Comparison of ENCODE assay signal across 1 cellular context in the genomic region with DNA sequence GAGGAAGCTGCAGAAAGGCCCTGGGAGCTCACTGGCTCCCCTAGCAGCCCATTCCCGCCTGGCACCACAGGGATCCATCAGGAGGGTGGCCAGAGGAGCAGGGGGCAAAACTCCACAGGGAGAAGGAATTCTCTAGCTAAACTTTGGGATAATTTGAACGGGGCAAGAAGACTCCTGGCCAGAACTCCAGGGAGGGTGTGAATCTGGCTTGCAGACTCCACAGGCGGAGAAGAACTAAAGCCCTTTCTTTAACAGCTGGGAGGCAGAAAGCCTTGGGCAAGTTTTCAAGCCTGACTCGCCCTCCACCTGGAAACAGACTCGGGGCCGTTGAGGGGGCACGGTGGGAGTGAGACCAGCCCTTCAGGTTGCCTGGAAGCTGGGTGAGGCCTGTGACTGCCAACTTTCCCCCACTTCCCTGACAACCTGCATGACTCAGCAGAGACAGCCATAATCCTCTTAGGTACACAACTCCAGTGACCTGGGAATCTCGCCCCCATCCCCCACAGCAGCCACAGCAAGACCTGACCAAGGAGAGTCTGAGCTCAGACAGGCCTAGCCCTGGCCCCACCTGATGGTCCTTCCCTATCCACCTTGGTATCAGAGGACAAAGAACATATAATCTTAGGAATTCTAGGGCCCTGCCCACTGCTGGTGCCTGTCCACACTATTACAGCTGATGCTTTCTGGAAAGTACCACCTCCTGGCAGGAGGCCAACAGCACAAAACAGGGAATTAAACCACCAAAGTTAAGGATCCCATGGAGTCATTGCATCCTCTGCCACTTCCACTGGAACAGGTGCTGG.
TF ChIP-seq lines count a peak whose summit lies in the region.

No MANE protein-coding gene starts in this region.

TF ChIP-seq in HepG2, 621 proteins besides CTCF, POLR2A, EP300 and RAD21 (continued from another document and continues in another):
- TF ChIP-seq, protein P1, sequence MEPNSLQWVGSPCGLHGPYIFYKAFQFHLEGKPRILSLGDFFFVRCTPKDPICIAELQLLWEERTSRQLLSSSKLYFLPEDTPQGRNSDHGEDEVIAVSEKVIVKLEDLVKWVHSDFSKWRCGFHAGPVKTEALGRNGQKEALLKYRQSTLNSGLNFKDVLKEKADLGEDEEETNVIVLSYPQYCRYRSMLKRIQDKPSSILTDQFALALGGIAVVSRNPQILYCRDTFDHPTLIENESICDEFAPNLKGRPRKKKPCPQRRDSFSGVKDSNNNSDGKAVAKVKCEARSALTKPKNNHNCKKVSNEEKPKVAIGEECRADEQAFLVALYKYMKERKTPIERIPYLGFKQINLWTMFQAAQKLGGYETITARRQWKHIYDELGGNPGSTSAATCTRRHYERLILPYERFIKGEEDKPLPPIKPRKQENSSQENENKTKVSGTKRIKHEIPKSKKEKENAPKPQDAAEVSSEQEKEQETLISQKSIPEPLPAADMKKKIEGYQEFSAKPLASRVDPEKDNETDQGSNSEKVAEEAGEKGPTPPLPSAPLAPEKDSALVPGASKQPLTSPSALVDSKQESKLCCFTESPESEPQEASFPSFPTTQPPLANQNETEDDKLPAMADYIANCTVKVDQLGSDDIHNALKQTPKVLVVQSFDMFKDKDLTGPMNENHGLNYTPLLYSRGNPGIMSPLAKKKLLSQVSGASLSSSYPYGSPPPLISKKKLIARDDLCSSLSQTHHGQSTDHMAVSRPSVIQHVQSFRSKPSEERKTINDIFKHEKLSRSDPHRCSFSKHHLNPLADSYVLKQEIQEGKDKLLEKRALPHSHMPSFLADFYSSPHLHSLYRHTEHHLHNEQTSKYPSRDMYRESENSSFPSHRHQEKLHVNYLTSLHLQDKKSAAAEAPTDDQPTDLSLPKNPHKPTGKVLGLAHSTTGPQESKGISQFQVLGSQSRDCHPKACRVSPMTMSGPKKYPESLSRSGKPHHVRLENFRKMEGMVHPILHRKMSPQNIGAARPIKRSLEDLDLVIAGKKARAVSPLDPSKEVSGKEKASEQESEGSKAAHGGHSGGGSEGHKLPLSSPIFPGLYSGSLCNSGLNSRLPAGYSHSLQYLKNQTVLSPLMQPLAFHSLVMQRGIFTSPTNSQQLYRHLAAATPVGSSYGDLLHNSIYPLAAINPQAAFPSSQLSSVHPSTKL (CRISPR knock-in tag; IDR thresholded peaks at IDR 0.05), result peak; percentile 61
- TF ChIP-seq, protein P2, sequence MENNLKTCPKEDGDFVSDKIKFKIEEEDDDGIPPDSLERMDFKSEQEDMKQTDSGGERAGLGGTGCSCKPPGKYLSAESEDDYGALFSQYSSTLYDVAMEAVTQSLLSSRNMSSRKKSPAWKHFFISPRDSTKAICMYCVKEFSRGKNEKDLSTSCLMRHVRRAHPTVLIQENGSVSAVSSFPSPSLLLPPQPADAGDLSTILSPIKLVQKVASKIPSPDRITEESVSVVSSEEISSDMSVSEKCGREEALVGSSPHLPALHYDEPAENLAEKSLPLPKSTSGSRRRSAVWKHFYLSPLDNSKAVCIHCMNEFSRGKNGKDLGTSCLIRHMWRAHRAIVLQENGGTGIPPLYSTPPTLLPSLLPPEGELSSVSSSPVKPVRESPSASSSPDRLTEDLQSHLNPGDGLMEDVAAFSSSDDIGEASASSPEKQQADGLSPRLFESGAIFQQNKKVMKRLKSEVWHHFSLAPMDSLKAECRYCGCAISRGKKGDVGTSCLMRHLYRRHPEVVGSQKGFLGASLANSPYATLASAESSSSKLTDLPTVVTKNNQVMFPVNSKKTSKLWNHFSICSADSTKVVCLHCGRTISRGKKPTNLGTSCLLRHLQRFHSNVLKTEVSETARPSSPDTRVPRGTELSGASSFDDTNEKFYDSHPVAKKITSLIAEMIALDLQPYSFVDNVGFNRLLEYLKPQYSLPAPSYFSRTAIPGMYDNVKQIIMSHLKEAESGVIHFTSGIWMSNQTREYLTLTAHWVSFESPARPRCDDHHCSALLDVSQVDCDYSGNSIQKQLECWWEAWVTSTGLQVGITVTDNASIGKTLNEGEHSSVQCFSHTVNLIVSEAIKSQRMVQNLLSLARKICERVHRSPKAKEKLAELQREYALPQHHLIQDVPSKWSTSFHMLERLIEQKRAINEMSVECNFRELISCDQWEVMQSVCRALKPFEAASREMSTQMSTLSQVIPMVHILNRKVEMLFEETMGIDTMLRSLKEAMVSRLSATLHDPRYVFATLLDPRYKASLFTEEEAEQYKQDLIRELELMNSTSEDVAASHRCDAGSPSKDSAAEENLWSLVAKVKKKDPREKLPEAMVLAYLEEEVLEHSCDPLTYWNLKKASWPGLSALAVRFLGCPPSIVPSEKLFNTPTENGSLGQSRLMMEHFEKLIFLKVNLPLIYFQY (CRISPR knock-in tag; IDR thresholded peaks at IDR 0.05; ENCODE audit: borderline replicate concordance), result no peak
- TF ChIP-seq HHEX (CRISPR knock-in tag; IDR thresholded peaks at IDR 0.05), result no peak
- no peak for TF ChIP-seq ZNF337 (CRISPR knock-in tag; IDR thresholded peaks at IDR 0.05; ENCODE audit: borderline replicate concordance, low read depth)
- TF ChIP-seq, protein P3, sequence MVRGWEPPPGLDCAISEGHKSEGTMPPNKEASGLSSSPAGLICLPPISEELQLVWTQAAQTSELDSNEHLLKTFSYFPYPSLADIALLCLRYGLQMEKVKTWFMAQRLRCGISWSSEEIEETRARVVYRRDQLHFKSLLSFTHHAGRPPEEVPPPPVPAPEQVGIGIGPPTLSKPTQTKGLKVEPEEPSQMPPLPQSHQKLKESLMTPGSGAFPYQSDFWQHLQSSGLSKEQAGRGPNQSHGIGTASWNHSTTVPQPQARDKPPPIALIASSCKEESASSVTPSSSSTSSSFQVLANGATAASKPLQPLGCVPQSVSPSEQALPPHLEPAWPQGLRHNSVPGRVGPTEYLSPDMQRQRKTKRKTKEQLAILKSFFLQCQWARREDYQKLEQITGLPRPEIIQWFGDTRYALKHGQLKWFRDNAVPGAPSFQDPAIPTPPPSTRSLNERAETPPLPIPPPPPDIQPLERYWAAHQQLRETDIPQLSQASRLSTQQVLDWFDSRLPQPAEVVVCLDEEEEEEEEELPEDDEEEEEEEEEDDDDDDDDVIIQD (CRISPR knock-in tag; IDR thresholded peaks at IDR 0.05; ENCODE audit: low read depth), result peak; percentile 70; the same call in 1 of the 2 replicates
- TF ChIP-seq ZNF24 (IDR thresholded peaks at IDR 0.05), result no peak
- no peak for TF ChIP-seq RFX5 (IDR thresholded peaks at IDR 0.05; ENCODE audit: low read depth, low read length)
- TF ChIP-seq, protein P4, sequence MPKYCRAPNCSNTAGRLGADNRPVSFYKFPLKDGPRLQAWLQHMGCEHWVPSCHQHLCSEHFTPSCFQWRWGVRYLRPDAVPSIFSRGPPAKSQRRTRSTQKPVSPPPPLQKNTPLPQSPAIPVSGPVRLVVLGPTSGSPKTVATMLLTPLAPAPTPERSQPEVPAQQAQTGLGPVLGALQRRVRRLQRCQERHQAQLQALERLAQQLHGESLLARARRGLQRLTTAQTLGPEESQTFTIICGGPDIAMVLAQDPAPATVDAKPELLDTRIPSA (CRISPR knock-in tag; IDR thresholded peaks at IDR 0.05; ENCODE audit: borderline replicate concordance), result no peak
- no peak for TF ChIP-seq PCBP1 (IDR thresholded peaks at IDR 0.05; ENCODE audit: borderline replicate concordance, low read depth, low read length)
- no peak for TF ChIP-seq ZNF33A (CRISPR knock-in tag; IDR thresholded peaks at IDR 0.05; ENCODE audit: borderline replicate concordance)
- no peak for TF ChIP-seq ZNF713 (CRISPR knock-in tag; IDR thresholded peaks at IDR 0.05)
- TF ChIP-seq NFE2L2 (IDR thresholded peaks at IDR 0.05; ENCODE audit: low read length), result peak; percentile 87
- peak; percentile 71; the same call in 1 of the 2 replicates for TF ChIP-seq PITX1 (CRISPR knock-in tag; IDR thresholded peaks at IDR 0.05)
- TF ChIP-seq PAX8 (CRISPR knock-in tag; IDR thresholded peaks at IDR 0.05; ENCODE audit: borderline replicate concordance), result no peak
- TF ChIP-seq, protein P5, sequence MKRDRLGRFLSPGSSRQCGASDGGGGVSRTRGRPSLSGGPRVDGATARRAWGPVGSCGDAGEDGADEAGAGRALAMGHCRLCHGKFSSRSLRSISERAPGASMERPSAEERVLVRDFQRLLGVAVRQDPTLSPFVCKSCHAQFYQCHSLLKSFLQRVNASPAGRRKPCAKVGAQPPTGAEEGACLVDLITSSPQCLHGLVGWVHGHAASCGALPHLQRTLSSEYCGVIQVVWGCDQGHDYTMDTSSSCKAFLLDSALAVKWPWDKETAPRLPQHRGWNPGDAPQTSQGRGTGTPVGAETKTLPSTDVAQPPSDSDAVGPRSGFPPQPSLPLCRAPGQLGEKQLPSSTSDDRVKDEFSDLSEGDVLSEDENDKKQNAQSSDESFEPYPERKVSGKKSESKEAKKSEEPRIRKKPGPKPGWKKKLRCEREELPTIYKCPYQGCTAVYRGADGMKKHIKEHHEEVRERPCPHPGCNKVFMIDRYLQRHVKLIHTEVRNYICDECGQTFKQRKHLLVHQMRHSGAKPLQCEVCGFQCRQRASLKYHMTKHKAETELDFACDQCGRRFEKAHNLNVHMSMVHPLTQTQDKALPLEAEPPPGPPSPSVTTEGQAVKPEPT (CRISPR knock-in tag; IDR thresholded peaks at IDR 0.05; ENCODE audit: low read depth), result no peak
- no peak for TF ChIP-seq ARNT2 (CRISPR knock-in tag; IDR thresholded peaks at IDR 0.05; ENCODE audit: low read depth)
- TF ChIP-seq KAT7 (CRISPR knock-in tag; IDR thresholded peaks at IDR 0.05; ENCODE audit: borderline replicate concordance), result no peak
- TF ChIP-seq ZNF547 (CRISPR knock-in tag; IDR thresholded peaks at IDR 0.05), result no peak
- TF ChIP-seq PPARG (CRISPR knock-in tag; conservative IDR thresholded peaks at IDR 0.05), result peak; percentile 68
- 0 out of 2 replicates have a peak, but pooled peaks have one; percentile 30 for TF ChIP-seq SAP130 (CRISPR knock-in tag; IDR thresholded peaks at IDR 0.05; ENCODE audit: low read depth)
- TF ChIP-seq ZNF552 (CRISPR knock-in tag; IDR thresholded peaks at IDR 0.05; ENCODE audit: borderline replicate concordance), result no peak
- TF ChIP-seq, protein P6, sequence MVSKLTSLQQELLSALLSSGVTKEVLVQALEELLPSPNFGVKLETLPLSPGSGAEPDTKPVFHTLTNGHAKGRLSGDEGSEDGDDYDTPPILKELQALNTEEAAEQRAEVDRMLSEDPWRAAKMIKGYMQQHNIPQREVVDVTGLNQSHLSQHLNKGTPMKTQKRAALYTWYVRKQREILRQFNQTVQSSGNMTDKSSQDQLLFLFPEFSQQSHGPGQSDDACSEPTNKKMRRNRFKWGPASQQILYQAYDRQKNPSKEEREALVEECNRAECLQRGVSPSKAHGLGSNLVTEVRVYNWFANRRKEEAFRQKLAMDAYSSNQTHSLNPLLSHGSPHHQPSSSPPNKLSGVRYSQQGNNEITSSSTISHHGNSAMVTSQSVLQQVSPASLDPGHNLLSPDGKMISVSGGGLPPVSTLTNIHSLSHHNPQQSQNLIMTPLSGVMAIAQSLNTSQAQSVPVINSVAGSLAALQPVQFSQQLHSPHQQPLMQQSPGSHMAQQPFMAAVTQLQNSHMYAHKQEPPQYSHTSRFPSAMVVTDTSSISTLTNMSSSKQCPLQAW (CRISPR knock-in tag; IDR thresholded peaks at IDR 0.05), result no peak
- TF ChIP-seq TAF1 (CRISPR knock-in tag; IDR thresholded peaks at IDR 0.05), result no peak
- no peak for TF ChIP-seq SKI (IDR thresholded peaks at IDR 0.05; ENCODE audit: partially characterized antibody)
- TF ChIP-seq, protein P7, sequence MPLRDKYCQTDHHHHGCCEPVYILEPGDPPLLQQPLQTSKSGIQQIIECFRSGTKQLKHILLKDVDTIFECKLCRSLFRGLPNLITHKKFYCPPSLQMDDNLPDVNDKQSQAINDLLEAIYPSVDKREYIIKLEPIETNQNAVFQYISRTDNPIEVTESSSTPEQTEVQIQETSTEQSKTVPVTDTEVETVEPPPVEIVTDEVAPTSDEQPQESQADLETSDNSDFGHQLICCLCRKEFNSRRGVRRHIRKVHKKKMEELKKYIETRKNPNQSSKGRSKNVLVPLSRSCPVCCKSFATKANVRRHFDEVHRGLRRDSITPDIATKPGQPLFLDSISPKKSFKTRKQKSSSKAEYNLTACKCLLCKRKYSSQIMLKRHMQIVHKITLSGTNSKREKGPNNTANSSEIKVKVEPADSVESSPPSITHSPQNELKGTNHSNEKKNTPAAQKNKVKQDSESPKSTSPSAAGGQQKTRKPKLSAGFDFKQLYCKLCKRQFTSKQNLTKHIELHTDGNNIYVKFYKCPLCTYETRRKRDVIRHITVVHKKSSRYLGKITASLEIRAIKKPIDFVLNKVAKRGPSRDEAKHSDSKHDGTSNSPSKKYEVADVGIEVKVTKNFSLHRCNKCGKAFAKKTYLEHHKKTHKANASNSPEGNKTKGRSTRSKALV (CRISPR knock-in tag; IDR thresholded peaks at IDR 0.05), result no peak
- no peak for TF ChIP-seq ZNF549 (CRISPR knock-in tag; IDR thresholded peaks at IDR 0.05)
- TF ChIP-seq, protein P8, sequence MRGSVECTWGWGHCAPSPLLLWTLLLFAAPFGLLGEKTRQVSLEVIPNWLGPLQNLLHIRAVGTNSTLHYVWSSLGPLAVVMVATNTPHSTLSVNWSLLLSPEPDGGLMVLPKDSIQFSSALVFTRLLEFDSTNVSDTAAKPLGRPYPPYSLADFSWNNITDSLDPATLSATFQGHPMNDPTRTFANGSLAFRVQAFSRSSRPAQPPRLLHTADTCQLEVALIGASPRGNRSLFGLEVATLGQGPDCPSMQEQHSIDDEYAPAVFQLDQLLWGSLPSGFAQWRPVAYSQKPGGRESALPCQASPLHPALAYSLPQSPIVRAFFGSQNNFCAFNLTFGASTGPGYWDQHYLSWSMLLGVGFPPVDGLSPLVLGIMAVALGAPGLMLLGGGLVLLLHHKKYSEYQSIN (CRISPR knock-in tag; IDR thresholded peaks at IDR 0.05; ENCODE audit: borderline replicate concordance), result no peak
- peak; percentile 76 for TF ChIP-seq FOSL2 (CRISPR knock-in tag; IDR thresholded peaks at IDR 0.05)
- TF ChIP-seq, protein P9, sequence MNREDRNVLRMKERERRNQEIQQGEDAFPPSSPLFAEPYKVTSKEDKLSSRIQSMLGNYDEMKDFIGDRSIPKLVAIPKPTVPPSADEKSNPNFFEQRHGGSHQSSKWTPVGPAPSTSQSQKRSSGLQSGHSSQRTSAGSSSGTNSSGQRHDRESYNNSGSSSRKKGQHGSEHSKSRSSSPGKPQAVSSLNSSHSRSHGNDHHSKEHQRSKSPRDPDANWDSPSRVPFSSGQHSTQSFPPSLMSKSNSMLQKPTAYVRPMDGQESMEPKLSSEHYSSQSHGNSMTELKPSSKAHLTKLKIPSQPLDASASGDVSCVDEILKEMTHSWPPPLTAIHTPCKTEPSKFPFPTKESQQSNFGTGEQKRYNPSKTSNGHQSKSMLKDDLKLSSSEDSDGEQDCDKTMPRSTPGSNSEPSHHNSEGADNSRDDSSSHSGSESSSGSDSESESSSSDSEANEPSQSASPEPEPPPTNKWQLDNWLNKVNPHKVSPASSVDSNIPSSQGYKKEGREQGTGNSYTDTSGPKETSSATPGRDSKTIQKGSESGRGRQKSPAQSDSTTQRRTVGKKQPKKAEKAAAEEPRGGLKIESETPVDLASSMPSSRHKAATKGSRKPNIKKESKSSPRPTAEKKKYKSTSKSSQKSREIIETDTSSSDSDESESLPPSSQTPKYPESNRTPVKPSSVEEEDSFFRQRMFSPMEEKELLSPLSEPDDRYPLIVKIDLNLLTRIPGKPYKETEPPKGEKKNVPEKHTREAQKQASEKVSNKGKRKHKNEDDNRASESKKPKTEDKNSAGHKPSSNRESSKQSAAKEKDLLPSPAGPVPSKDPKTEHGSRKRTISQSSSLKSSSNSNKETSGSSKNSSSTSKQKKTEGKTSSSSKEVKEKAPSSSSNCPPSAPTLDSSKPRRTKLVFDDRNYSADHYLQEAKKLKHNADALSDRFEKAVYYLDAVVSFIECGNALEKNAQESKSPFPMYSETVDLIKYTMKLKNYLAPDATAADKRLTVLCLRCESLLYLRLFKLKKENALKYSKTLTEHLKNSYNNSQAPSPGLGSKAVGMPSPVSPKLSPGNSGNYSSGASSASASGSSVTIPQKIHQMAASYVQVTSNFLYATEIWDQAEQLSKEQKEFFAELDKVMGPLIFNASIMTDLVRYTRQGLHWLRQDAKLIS (CRISPR knock-in tag; IDR thresholded peaks at IDR 0.05), result no peak
- TF ChIP-seq ZNF619 (CRISPR knock-in tag; IDR thresholded peaks at IDR 0.05), result no peak
- 0 out of 4 replicates have a peak, but pooled peaks of 1 of the 2 experiments have one; percentile 39 for TF ChIP-seq MAFK (conservative IDR thresholded peaks at IDR 0.05 in 1 of 2, IDR thresholded peaks at IDR 0.05 in 1 of 2; ENCODE audit: low read length in 2 of 2)
- TF ChIP-seq IKZF4 (CRISPR knock-in tag; IDR thresholded peaks at IDR 0.05; ENCODE audit: borderline replicate concordance, low read depth, not compliant biosample characterization), result no peak
- no peak for TF ChIP-seq KLF6 (CRISPR knock-in tag; IDR thresholded peaks at IDR 0.05)
